Comparison of ENCODE assay signal across 9 cellular contexts in genomic region chr14:24806061-24806678, GRCh38.
DNase-seq lines count a peak whose midpoint lies in the region; ATAC-seq and TF ChIP-seq lines count a peak whose summit lies in the region.
"Had no signal": no experiment of that assay in that cellular context is flagged by ENCODE, and none has a peak within 500 bp of the region (broad histone marks: within the 10 kb centered on the region; RNA-seq: fewer than 3 reads in every experiment).

No MANE protein-coding gene starts in this region.

- POLR2A ChIA-PET in activated CD4-positive, alpha-beta T cell treated with anti-CD3 and anti-CD28 coated beads for 36 hours (lab: Charles Lee) = no interaction called here

- H3K4me3 Mint-ChIP-seq in activated CD4-positive, alpha-beta T cell treated with anti-CD3 and anti-CD28 coated beads for 36 hours = no peak overlapping the region
- no peak overlapping the region for H3K4me3 Mint-ChIP-seq in brain
- H3K4me3 Mint-ChIP-seq: dendritic cell treated with granulocyte-macrophage colony-stimulating factor and Interleukin-4, amounts not matched to agents 40 ng/mL and 50 ng/mL, for 4 days had no signal

- H3K27ac Mint-ChIP-seq in activated CD4-positive, alpha-beta T cell treated with anti-CD3 and anti-CD28 coated beads for 36 hours = no peak overlapping the region
- H3K27ac Mint-ChIP-seq in brain = peak overlapping the region in 1 of 5 experiments; percentile 19
- H3K27ac Mint-ChIP-seq: dendritic cell treated with granulocyte-macrophage colony-stimulating factor and Interleukin-4, amounts not matched to agents 40 ng/mL and 50 ng/mL, for 4 days had no signal

- peaks cover 14% of the 10 kb centered on the region for H3K27me3 Mint-ChIP-seq in activated CD4-positive, alpha-beta T cell treated with anti-CD3 and anti-CD28 coated beads for 36 hours
- H3K27me3 Mint-ChIP-seq in brain = peaks cover 4% of the 10 kb centered on the region

- no peak for ATAC-seq in activated CD4-positive, alpha-beta T cell treated with anti-CD3 and anti-CD28 coated beads for 36 hours
- ATAC-seq in HG03378 (IDR thresholded peaks at IDR 0.05; ENCODE audit: unreplicated experiment) = peak; percentile 75
- no peak for ATAC-seq in HG03460 (IDR thresholded peaks at IDR 0.05; ENCODE audit: unreplicated experiment)

- no peaks in the 10 kb centered on the region for H3K36me3 Mint-ChIP-seq in activated CD4-positive, alpha-beta T cell treated with anti-CD3 and anti-CD28 coated beads for 36 hours (ENCODE audit: low read depth)
- no peaks in the 10 kb centered on the region for H3K36me3 Mint-ChIP-seq in brain

- intact Hi-C loops in activated CD4-positive, alpha-beta T cell treated with anti-CD3 and anti-CD28 coated beads for 36 hours (cut with DNase I, micrococcal nuclease) = loop anchor here (1.0 to 5.0 kb wide), 4 partner anchors 326 to 346 kb away; no protein-coding TSS in a partner anchor

- H3K9me3 Mint-ChIP-seq in activated CD4-positive, alpha-beta T cell treated with anti-CD3 and anti-CD28 coated beads for 36 hours (ENCODE audit: low read depth) = no peaks in the 10 kb centered on the region
- peaks cover 0 to 3% (median 0%) of the 10 kb centered on the region in 5 experiments for H3K9me3 Mint-ChIP-seq in brain
- H3K9me3 Mint-ChIP-seq: dendritic cell treated with granulocyte-macrophage colony-stimulating factor and Interleukin-4, amounts not matched to agents 40 ng/mL and 50 ng/mL, for 4 days had no signal

- no peaks in the 10 kb centered on the region for H3K4me1 Mint-ChIP-seq in activated CD4-positive, alpha-beta T cell treated with anti-CD3 and anti-CD28 coated beads for 36 hours
- peaks cover 27% of the 10 kb centered on the region for H3K4me1 Mint-ChIP-seq in brain

- CTCF ChIA-PET in activated CD4-positive, alpha-beta T cell treated with anti-CD3 and anti-CD28 coated beads for 36 hours (lab: Charles Lee) = interaction anchor here (0.6 to 2.9 kb wide), 20 partner anchors 12 to 593 kb away, joined by 3 to 23 read pairs (median 3); no protein-coding TSS in a partner anchor

- peak; percentile 74 for DNase-seq in activated CD4-positive, alpha-beta T cell treated with anti-CD3 and anti-CD28 coated beads for 36 hours
- DNase-seq in activated CD4-positive, alpha-beta T cell treated with anti-CD3 and anti-CD28 coated beads, Interleukin-2, amount 50 U/mL, for 4 hours = no peak
- DNase-seq in OCI-M1 (lab: John Stamatoyannopoulos, UW) = peak; percentile 73
- DNase-seq in iris pigment epithelial cell (ENCODE audit: low read depth) = peak; percentile 41
- DNase-seq in stimulated activated CD4-positive, alpha-beta T cell treated with anti-CD3 and anti-CD28 coated beads, Interleukin-4, amount 100 ng/mL, for 1 hour = peak; percentile 15

- peak; percentile 90 to 98 for TF ChIP-seq CTCF in brain (conservative IDR thresholded peaks at IDR 0.05)

Comparison
In these comparisons a context has a peak if more than half of its experiments do, and no peak if none do; other contexts are left out.
1. DNase-seq: peak in activated CD4-positive, alpha-beta T cell treated with anti-CD3 and anti-CD28 coated beads for 36 hours (single experiment), OCI-M1 (single experiment), iris pigment epithelial cell (single experiment) and stimulated activated CD4-positive, alpha-beta T cell treated with anti-CD3 and anti-CD28 coated beads, Interleukin-4, amount 100 ng/mL, for 1 hour (single experiment); none in activated CD4-positive, alpha-beta T cell treated with anti-CD3 and anti-CD28 coated beads, Interleukin-2, amount 50 U/mL, for 4 hours (0 of 2).